In the genomic region with DNA sequence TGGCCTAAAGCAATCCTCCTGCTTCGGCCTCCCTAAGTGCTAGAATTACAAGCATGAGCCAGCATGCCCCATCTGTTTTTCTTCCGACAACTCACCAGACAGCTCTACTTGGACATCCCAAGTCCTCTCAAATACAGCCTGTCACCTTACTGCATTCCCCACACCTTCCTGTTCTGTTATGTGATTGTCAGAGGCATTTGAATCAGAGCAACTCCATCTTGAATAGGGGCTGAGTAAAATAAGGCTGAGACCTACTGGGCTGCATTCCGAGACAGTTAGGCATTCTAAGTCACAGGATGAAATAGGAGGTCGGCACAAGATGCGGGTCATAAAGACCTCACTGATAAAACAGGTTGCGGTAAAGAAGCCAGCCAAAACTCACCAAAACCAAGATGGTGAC, we compare ENCODE assay signal across 30 cellular contexts.
"Had no signal": no experiment of that assay in that cellular context is flagged by ENCODE, and none has a peak within 500 bp of the region (broad histone marks: within the 10 kb centered on the region; RNA-seq: fewer than 3 reads in every experiment).

No MANE protein-coding gene starts in this region.

- H3K36me3 ChIP-seq: left lung, neutrophil, sigmoid colon had no signal

- H3K4me3 ChIP-seq: dorsolateral prefrontal cortex, heart right ventricle, left lung, mucosa of descending colon, psoas muscle, sigmoid colon, testis, tibial artery, upper lobe of left lung had no signal

- H3K9me3 Mint-ChIP-seq: mesothelial cell of epicardium; naive B cell; natural killer cell treated with Interleukin-12 subunit alpha and Interleukin-12 subunit beta and Interleukin-15 and Interleukin-18, amount 100 ng/mL, for 72 hours; neural crest cell; stimulated activated memory B cell treated with anti-CD40 and anti-IgM and Interleukin-4, amounts not matched to agents 10 μg/mL and 1 μg/mL and 100 μg/mL, for 72 hours had no signal

- H3K4me3 Mint-ChIP-seq: mesothelial cell of epicardium; naive B cell; natural killer cell treated with Interleukin-12 subunit alpha and Interleukin-12 subunit beta and Interleukin-15 and Interleukin-18, amount 100 ng/mL, for 72 hours; neural crest cell; stimulated activated memory B cell treated with anti-CD40 and anti-IgM and Interleukin-4, amounts not matched to agents 10 μg/mL and 1 μg/mL and 100 μg/mL, for 72 hours had no signal

- ATAC-seq: esophagus mucosa; heart right ventricle; left cardiac atrium; natural killer cell treated with Interleukin-12 subunit alpha and Interleukin-12 subunit beta and Interleukin-15 and Interleukin-18, amount 100 ng/mL, for 72 hours; psoas muscle; right cardiac atrium; stimulated activated memory B cell treated with anti-CD40 and anti-IgM and Interleukin-4, amounts not matched to agents 10 μg/mL and 1 μg/mL and 100 μg/mL, for 72 hours; stimulated activated naive CD8-positive, alpha-beta T cell treated with anti-CD3 and anti-CD28 coated beads, Interleukin-15, Interleukin-2, amounts not matched to agents 100 U/mL and 50 U/mL, for 24 hours had no signal

- DNase-seq: dorsolateral prefrontal cortex; effector CD4-positive, alpha-beta T cell; foreskin fibroblast; glutamatergic neuron; heart right ventricle; hippocampal formation; left cardiac atrium; left lung; mesenchymal stem cell; mucosa of descending colon; naive B cell; psoas muscle; right cardiac atrium; sigmoid colon; stimulated activated CD4-positive, alpha-beta T cell treated with anti-CD3 and anti-CD28 coated beads, Interleukin-2, amount 100 ng/mL, for 24 hours; stimulated activated CD4-positive, alpha-beta T cell treated with anti-CD3 and anti-CD28 coated beads, Interleukin-4, amount 100 ng/mL, for 4 hours; stimulated activated naive CD8-positive, alpha-beta T cell treated with anti-CD3 and anti-CD28 coated beads, Interleukin-15, Interleukin-2, amounts not matched to agents 100 U/mL and 50 U/mL, for 24 hours; substantia nigra; testis; tibial artery; upper lobe of left lung had no signal

- H3K27me3 ChIP-seq: dorsolateral prefrontal cortex, heart right ventricle, left lung, neutrophil, sigmoid colon, testis, tibial artery, upper lobe of left lung had no signal

- H3K4me1 Mint-ChIP-seq: mesothelial cell of epicardium; naive B cell; neural crest cell; stimulated activated memory B cell treated with anti-CD40 and anti-IgM and Interleukin-4, amounts not matched to agents 10 μg/mL and 1 μg/mL and 100 μg/mL, for 72 hours had no signal

- H3K27me3 Mint-ChIP-seq: naive B cell; natural killer cell treated with Interleukin-12 subunit alpha and Interleukin-12 subunit beta and Interleukin-15 and Interleukin-18, amount 100 ng/mL, for 72 hours; stimulated activated memory B cell treated with anti-CD40 and anti-IgM and Interleukin-4, amounts not matched to agents 10 μg/mL and 1 μg/mL and 100 μg/mL, for 72 hours had no signal

- H3K27ac Mint-ChIP-seq: mesothelial cell of epicardium; natural killer cell treated with Interleukin-12 subunit alpha and Interleukin-12 subunit beta and Interleukin-15 and Interleukin-18, amount 100 ng/mL, for 72 hours; stimulated activated memory B cell treated with anti-CD40 and anti-IgM and Interleukin-4, amounts not matched to agents 10 μg/mL and 1 μg/mL and 100 μg/mL, for 72 hours had no signal

- FAIRE-seq: colon, islet of Langerhans, urothelium cell line had no signal

- H3K9me3 ChIP-seq: heart right ventricle, left lung, mucosa of descending colon, neutrophil, psoas muscle, sigmoid colon, testis, tibial artery, upper lobe of left lung had no signal

- H3K27ac ChIP-seq: dorsolateral prefrontal cortex, heart right ventricle, left lung, neutrophil, psoas muscle, sigmoid colon, testis, tibial artery, upper lobe of left lung had no signal

- H3K4me1 ChIP-seq: testis had no signal

- H3K36me3 Mint-ChIP-seq: natural killer cell treated with Interleukin-12 subunit alpha and Interleukin-12 subunit beta and Interleukin-15 and Interleukin-18, amount 100 ng/mL, for 72 hours had no signal
